10 cellular contexts compared by ENCODE assay signal in genomic region chr3:15315003-15315402, GRCh38. TPM values are rescaled to one million over a fixed set of nuclear protein-coding genes. Genes with fewer than 3 reads are reported as not detected.
DNase-seq lines count a peak whose midpoint lies in the region; ATAC-seq, FAIRE-seq and TF ChIP-seq lines count a peak whose summit lies in the region.
"Had no signal": no experiment of that assay in that cellular context is flagged by ENCODE, and none has a peak within 500 bp of the region (broad histone marks: within the 10 kb centered on the region; RNA-seq: fewer than 3 reads in every experiment).

No MANE protein-coding gene starts in this region.

- no peaks in the 10 kb centered on the region for H3K36me3 ChIP-seq in HepG2 (replicated peaks in 1 of 2; ENCODE audit: control insufficient read depth in 1 of 2, insufficient read depth in 2 of 2, low read length in 2 of 2)
- H3K36me3 ChIP-seq: cardiac muscle cell had no signal

- peaks cover 33% of the 10 kb centered on the region for H3K4me1 Mint-ChIP-seq in activated T-helper 17 cell treated with anti-CD3 and anti-CD28 coated beads, Interleukin-2, amount 50 U/mL, for 72 hours
- H3K4me1 Mint-ChIP-seq in mesothelial cell of epicardium = peaks cover 74% of the 10 kb centered on the region
- peaks cover 86% of the 10 kb centered on the region for H3K4me1 Mint-ChIP-seq in activated T-cell treated with anti-CD3 and anti-CD28 coated beads, Interleukin-2, amount 50 U/mL, for 72 hours (ENCODE audit: low read depth)

- intact Hi-C loops in Right ventricle myocardium superior (cut with DNase I) = no loop called here
- intact Hi-C loops in Right ventricle myocardium inferior (cut with DNase I) = no loop called here
- intact Hi-C loops in HepG2 (cut with micrococcal nuclease; ENCODE audit: unreplicated experiment) = no loop called here

- no peak overlapping the region for H3K4me2 ChIP-seq in HepG2 (ENCODE audit: low read depth, low read length)

- H3K9me3 Mint-ChIP-seq in activated T-helper 17 cell treated with anti-CD3 and anti-CD28 coated beads, Interleukin-2, amount 50 U/mL, for 72 hours = no peaks in the 10 kb centered on the region
- no peaks in the 10 kb centered on the region for H3K9me3 Mint-ChIP-seq in mesothelial cell of epicardium
- no peaks in the 10 kb centered on the region for H3K9me3 Mint-ChIP-seq in activated T-cell treated with anti-CD3 and anti-CD28 coated beads, Interleukin-2, amount 50 U/mL, for 72 hours

- H3K79me2 ChIP-seq in HepG2 (ENCODE audit: insufficient read depth, low read length) = no peaks in the 10 kb centered on the region

- H3K4me3 ChIP-seq in HepG2 (replicated peaks in 1 of 3; ENCODE audit: insufficient read depth in 1 of 3, low read depth in 2 of 3, low read length in 3 of 3) = no peak overlapping the region
- H3K4me3 ChIP-seq: cardiac muscle cell had no signal

- no peak for FAIRE-seq in frontal cortex (lab: Jason Lieb, UNC)
- no peak for FAIRE-seq in HepG2 (lab: Jason Lieb, UNC)

- H3K27me3 ChIP-seq in HepG2 (ENCODE audit: control insufficient read depth in 1 of 2, insufficient read depth in 2 of 2, low read length in 2 of 2) = peaks cover 0 to 1% of the 10 kb centered on the region in 2 experiments; a peak in 1 of 5 replicates
- H3K27me3 ChIP-seq: cardiac muscle cell had no signal

- no peaks in the 10 kb centered on the region for H4K20me1 ChIP-seq in HepG2 (ENCODE audit: insufficient read depth, low read length)

- H3K27me3 Mint-ChIP-seq in activated T-helper 17 cell treated with anti-CD3 and anti-CD28 coated beads, Interleukin-2, amount 50 U/mL, for 72 hours = no peaks in the 10 kb centered on the region
- H3K27me3 Mint-ChIP-seq in mesothelial cell of epicardium (ENCODE audit: low read depth) = no peaks in the 10 kb centered on the region
- H3K27me3 Mint-ChIP-seq in activated T-cell treated with anti-CD3 and anti-CD28 coated beads, Interleukin-2, amount 50 U/mL, for 72 hours (ENCODE audit: low read depth) = no peaks in the 10 kb centered on the region

- TF ChIP-seq EP300 in HepG2 (IDR thresholded peaks at IDR 0.05; ENCODE audit: low read depth in 2 of 2, low read length in 2 of 2) (no peak), HepG2 (CRISPR knock-in tag; IDR thresholded peaks at IDR 0.05; ENCODE audit: borderline replicate concordance) (no peak)

- no peaks in the 10 kb centered on the region for H3K9me3 ChIP-seq in HepG2 (ENCODE audit: low read length)

- in situ Hi-C loops in HepG2 (cut with HindIII; ENCODE audit: extremely low pct_ligation_motif_present, low pct_unique_long_range_greater_than_20kb) = no loop called here

- TF ChIP-seq CTCF in mesothelial cell of epicardium (IDR thresholded peaks at IDR 0.05; ENCODE audit: unreplicated experiment) (no peak), HepG2 (CRISPR knock-in tag; IDR thresholded peaks at IDR 0.05) (no peak)

- no peak overlapping the region for H3K9ac ChIP-seq in HepG2 (ENCODE audit: insufficient read depth, low read depth, low read length)

- H3K27ac Mint-ChIP-seq in activated T-helper 17 cell treated with anti-CD3 and anti-CD28 coated beads, Interleukin-2, amount 50 U/mL, for 72 hours = peak overlapping the region; percentile 29
- H3K27ac Mint-ChIP-seq in mesothelial cell of epicardium = peak overlapping the region; percentile 72
- H3K27ac Mint-ChIP-seq in activated T-cell treated with anti-CD3 and anti-CD28 coated beads, Interleukin-2, amount 50 U/mL, for 72 hours = no peak overlapping the region

- no peak overlapping the region for H2AFZ ChIP-seq in HepG2 (ENCODE audit: low read length)

- peak overlapping the region; percentile 35 for H3K4me3 Mint-ChIP-seq in activated T-helper 17 cell treated with anti-CD3 and anti-CD28 coated beads, Interleukin-2, amount 50 U/mL, for 72 hours
- H3K4me3 Mint-ChIP-seq in mesothelial cell of epicardium = no peak overlapping the region
- H3K4me3 Mint-ChIP-seq in activated T-cell treated with anti-CD3 and anti-CD28 coated beads, Interleukin-2, amount 50 U/mL, for 72 hours = peak overlapping the region in 1 of 2 donors; percentile 15

- ATAC-seq in Right ventricle myocardium superior (ENCODE audit: poor library complexity) (peak; percentile 25), Right ventricle myocardium inferior (no peak), HG03039 (IDR thresholded peaks at IDR 0.05; ENCODE audit: unreplicated experiment) (no peak), HepG2 (no peak)
- ATAC-seq in activated T-helper 17 cell treated with anti-CD3 and anti-CD28 coated beads, Interleukin-2, amount 50 U/mL, for 72 hours (replicated peaks) = peak; percentile 30
- no peak for ATAC-seq in activated T-cell treated with anti-CD3 and anti-CD28 coated beads, Interleukin-2, amount 50 U/mL, for 72 hours (replicated peaks in 1 of 2)

- no TSS peak for BruUV-seq in HepG2 (replicated peaks; lab: Mats Ljungman, UMichigan)

- H3K36me3 Mint-ChIP-seq in activated T-helper 17 cell treated with anti-CD3 and anti-CD28 coated beads, Interleukin-2, amount 50 U/mL, for 72 hours (ENCODE audit: low read depth) = peaks cover 21% of the 10 kb centered on the region
- H3K36me3 Mint-ChIP-seq in mesothelial cell of epicardium = no peaks in the 10 kb centered on the region
- H3K36me3 Mint-ChIP-seq in activated T-cell treated with anti-CD3 and anti-CD28 coated beads, Interleukin-2, amount 50 U/mL, for 72 hours (ENCODE audit: insufficient read depth in 2 of 2) = no peaks in the 10 kb centered on the region

- DNase-seq in Right ventricle myocardium superior (no peak), Right ventricle myocardium inferior (ENCODE audit: missing footprints) (no peak), mesothelial cell of epicardium (ENCODE audit: low spot score in 2 of 2, unreplicated experiment in 2 of 2) (no peak), frontal cortex (ENCODE audit: low spot score in 2 of 2) (no peak), HepG2 (ENCODE audit: low spot score) (no peak)
- DNase-seq in activated T-cell treated with anti-CD3 and anti-CD28 coated beads, Interleukin-2, amount 50 U/mL, for 72 hours = no peak
- DNase-seq: NCI-H1694 had no signal

- H3K4me1 ChIP-seq in HepG2 (ENCODE audit: insufficient read depth, low read length) = peaks cover 17% of the 10 kb centered on the region

- 78% methylated on average over 4 of the region's 4 CpGs for WGBS in HepG2 (ENCODE audit: low lambda C conversion rate)

- no peak for TF ChIP-seq RAD21 in HepG2 (CRISPR knock-in tag; IDR thresholded peaks at IDR 0.05)

- TF ChIP-seq POLR2A in HepG2 (IDR thresholded peaks at IDR 0.05; ENCODE audit: insufficient read depth in 1 of 2, low read depth in 2 of 2, low read length in 2 of 2) = no peak

- POLR2A ChIA-PET in HepG2 (lab: Yijun Ruan, JAX) = no interaction called here

- no peak overlapping the region for H3K27ac ChIP-seq in HepG2 (ENCODE audit: extremely low read length, insufficient read depth, low read length)
- H3K27ac ChIP-seq: cardiac muscle cell had no signal

- CTCF ChIA-PET in HepG2 (lab: Yijun Ruan, JAX; ENCODE audit: low intra/inter-chr PET ratio, low total read pairs) = no interaction called here

RNA-seq across cellular contexts. Expression of gene SH3BP5, which starts 17.4 kb away (rescaled TPM):
- total RNA-seq in Right ventricle myocardium superior (10.4 TPM), Right ventricle myocardium inferior (11.7 TPM), mesothelial cell of epicardium (78.7 to 88.6 TPM (median 80.5 TPM) in 3 replicates), frontal cortex (67.7 TPM), HepG2 (2016; rRNA removed; fragmentation: Illumina TruSeq; extraction: Trizol) (0.09 TPM in 1 of 2 replicates, not detected in the other)
- 10 to 100 TPM; 20.2 to 24.6 TPM for total RNA-seq in activated T-helper 17 cell treated with anti-CD3 and anti-CD28 coated beads, Interleukin-2, amount 50 U/mL, for 72 hours
- 10 to 100 TPM in 1 of 2 donors, 1 to 10 TPM in 1; 7.4 to 19.6 TPM for total RNA-seq in activated T-cell treated with anti-CD3 and anti-CD28 coated beads, Interleukin-2, amount 50 U/mL, for 72 hours
- total RNA-seq in HepG2 (2016; cell fraction: cytosol; rRNA removed; fragmentation: Illumina TruSeq; extraction: Trizol; ENCODE audit: low read depth) = not detected in 2 replicates
- total RNA-seq in HepG2 (2016; cell fraction: insoluble cytoplasmic fraction; rRNA removed; fragmentation: Illumina TruSeq; extraction: Trizol) = 0.06 TPM in 1 of 2 replicates, not detected in the other
- not detected in 2 replicates for total RNA-seq in HepG2 (2016; cell fraction: membrane; rRNA removed; fragmentation: Illumina TruSeq; extraction: Trizol)
- total RNA-seq in HepG2 (2016; cell fraction: nucleus; rRNA removed; fragmentation: Illumina TruSeq; extraction: Trizol) = not detected in 2 replicates
- polyA plus RNA-seq in HepG2 (2011; rRNA removed) = 0.09 and 0.16 TPM in 2 replicates
- polyA plus RNA-seq in HepG2 (2011; cell fraction: cytosol; rRNA removed) = 0.05 and 0.09 TPM in 2 replicates
- polyA plus RNA-seq in HepG2 (2011; cell fraction: nucleus; rRNA removed) = 0.26 TPM in 1 of 2 replicates, not detected in the other
- polyA plus RNA-seq in HepG2 (2012) = 0.11 TPM in 1 of 2 replicates, not detected in the other
- not detected in 2 replicates for polyA plus RNA-seq in HepG2 (2016; cell fraction: cytosol; fragmentation: Illumina TruSeq; extraction: Trizol; ENCODE audit: low read depth)
- 0.25 TPM in 1 of 2 replicates, not detected in the other for polyA plus RNA-seq in HepG2 (2016; cell fraction: insoluble cytoplasmic fraction; fragmentation: Illumina TruSeq; extraction: Trizol; ENCODE audit: low read depth)
- not detected in 2 replicates for polyA plus RNA-seq in HepG2 (2016; cell fraction: membrane; fragmentation: Illumina TruSeq; extraction: Trizol; ENCODE audit: low read depth)
- not detected in 2 replicates for polyA plus RNA-seq in HepG2 (2016; cell fraction: nucleus; fragmentation: Illumina TruSeq; extraction: Trizol; ENCODE audit: insufficient read depth, low read depth)
- polyA minus RNA-seq in HepG2 (2011; rRNA and poly(A)+ RNA removed; ENCODE audit: low replicate concordance) = 0.18 and 30.8 TPM in 2 replicates
- polyA minus RNA-seq in HepG2 (2011; cell fraction: cytosol; rRNA and poly(A)+ RNA removed) = not detected in 2 replicates
- 0.52 TPM in 1 of 2 replicates, not detected in the other for polyA minus RNA-seq in HepG2 (2011; cell fraction: nucleus; rRNA and poly(A)+ RNA removed)

Comparison
In these comparisons a context has a peak if more than half of its experiments do, and no peak if none do; other contexts are left out.
1. ATAC-seq: peak in Right ventricle myocardium superior (single experiment) and activated T-helper 17 cell treated with anti-CD3 and anti-CD28 coated beads, Interleukin-2, amount 50 U/mL, for 72 hours (single experiment); none in Right ventricle myocardium inferior (single experiment), HG03039 (single experiment), activated T-cell treated with anti-CD3 and anti-CD28 coated beads, Interleukin-2, amount 50 U/mL, for 72 hours (0 of 2) and HepG2 (single experiment).
2. RNA of gene SH3BP5, which starts 17.4 kb away (total RNA-seq): 78.7 to 88.6 TPM in mesothelial cell of epicardium, 67.7 TPM in frontal cortex (single experiment), 20.2 to 24.6 TPM in activated T-helper 17 cell treated with anti-CD3 and anti-CD28 coated beads, Interleukin-2, amount 50 U/mL, for 72 hours, 7.4 to 19.6 TPM in activated T-cell treated with anti-CD3 and anti-CD28 coated beads, Interleukin-2, amount 50 U/mL, for 72 hours, 11.7 TPM in Right ventricle myocardium inferior (single experiment) and 10.4 TPM in Right ventricle myocardium superior (single experiment); 0.06 to 0.09 TPM in HepG2; every median in the first group is over 4 times any median in the second.